18 cellular contexts compared by ENCODE assay signal in genomic region chr1:186502087-186502486, GRCh38. TPM values are rescaled to one million over a fixed set of nuclear protein-coding genes. Genes with fewer than 3 reads are reported as not detected.
DNase-seq lines count a peak whose midpoint lies in the region; ATAC-seq and TF ChIP-seq lines count a peak whose summit lies in the region.
"Had no signal": no experiment of that assay in that cellular context is flagged by ENCODE, and none has a peak within 500 bp of the region (broad histone marks: within the 10 kb centered on the region; RNA-seq: fewer than 3 reads in every experiment).

No MANE protein-coding gene starts in this region.

- H3K9me3 ChIP-seq in SK-N-SH = peaks cover 10% of the 10 kb centered on the region

- no peak for TF ChIP-seq RAD21 in SK-N-SH (IDR thresholded peaks at IDR 0.05; ENCODE audit: low read length)

- H3K36me3 ChIP-seq in SK-N-SH (replicated peaks in 1 of 2; ENCODE audit: control insufficient read depth in 1 of 2, insufficient read depth in 2 of 2, low read length in 1 of 2) = no peaks in the 10 kb centered on the region
- H3K36me3 ChIP-seq: uterus had no signal

- no peaks in the 10 kb centered on the region for H3K79me2 ChIP-seq in SK-N-SH (ENCODE audit: insufficient read depth)

- no peak overlapping the region for H3K9ac ChIP-seq in SK-N-SH

- CTCF ChIA-PET in SK-N-SH (lab: Yijun Ruan, JAX) = no interaction called here

- POLR2A ChIA-PET in SK-N-SH (lab: Yijun Ruan, JAX) = no interaction called here

- no peak overlapping the region for H3K4me2 ChIP-seq in SK-N-SH

- DNase-seq in AG10803 (ENCODE audit: low read depth) = peak; percentile 73
- DNase-seq in SK-N-SH = no peak
- DNase-seq in amniotic stem cell (lab: John Stamatoyannopoulos, UW) = no peak
- no peak for DNase-seq in NCI-H82 treated with DMSO at 0.1 percent for 48 hours (lab: John Stamatoyannopoulos, UW; ENCODE audit: unreplicated experiment)
- no peak for DNase-seq in NCI-H82 (lab: John Stamatoyannopoulos, UW)
- DNase-seq: activated CD8-positive, alpha-beta memory T cell treated with anti-CD3 and anti-CD28 coated beads for 24 hours; Caco-2; H7; natural killer cell; NCI-H2029 treated with DMSO at 0.1 percent for 48 hours; NCI-H69; stimulated activated naive CD8-positive, alpha-beta T cell treated with anti-CD3 and anti-CD28 coated beads, Interleukin-15, amount 100 ng/mL, for 72 hours; uterus had no signal

- no peaks in the 10 kb centered on the region for H3K9me2 ChIP-seq in SK-N-SH

- TF ChIP-seq CTCF in AG10803 (conservative IDR thresholded peaks at IDR 0.05; ENCODE audit: low read length) (no peak), SK-N-SH (IDR thresholded peaks at IDR 0.05) (no peak)

- no peaks in the 10 kb centered on the region for H3K27me3 ChIP-seq in SK-N-SH (ENCODE audit: insufficient read depth)
- H3K27me3 ChIP-seq: uterus had no signal

- peaks cover 10 to 27% of the 10 kb centered on the region in 2 experiments for H3K4me1 ChIP-seq in SK-N-SH (ENCODE audit: control insufficient read depth in 1 of 2, insufficient read depth in 2 of 2, low read depth in 1 of 2, low read length in 1 of 2)
- H3K4me1 ChIP-seq: uterus had no signal

- H3K27ac ChIP-seq in SK-N-SH (ENCODE audit: low read depth in 2 of 2, low read length in 1 of 2) = peak overlapping the region; percentile 78 to 89
- H3K27ac ChIP-seq: RWPE1, uterus had no signal

- H4K20me1 ChIP-seq in SK-N-SH (ENCODE audit: insufficient read depth) = no peaks in the 10 kb centered on the region

- H3K4me3 ChIP-seq in AG10803 (ENCODE audit: low read length) (no peak overlapping the region), SK-N-SH (ENCODE audit: low read depth in 2 of 2, low read length in 1 of 2) (no peak overlapping the region)
- H3K4me3 ChIP-seq: uterus had no signal

- no peak overlapping the region for H2AFZ ChIP-seq in SK-N-SH (ENCODE audit: low read depth)

- peaks cover 36% of the 10 kb centered on the region for H3F3A ChIP-seq in SK-N-SH (replicated peaks; ENCODE audit: insufficient read depth)

- ATAC-seq in GM19372 (IDR thresholded peaks at IDR 0.05; ENCODE audit: low read depth, unreplicated experiment) (peak; percentile 45), HG02973 (IDR thresholded peaks at IDR 0.05; ENCODE audit: unreplicated experiment) (peak; percentile 50), HG02970 (IDR thresholded peaks at IDR 0.05; ENCODE audit: low FRiP score, unreplicated experiment) (no peak)
- ATAC-seq: natural killer cell; stimulated activated naive CD8-positive, alpha-beta T cell treated with anti-CD3 and anti-CD28 coated beads, Interleukin-15, amount 100 ng/mL, for 72 hours; WTC11 had no signal

- TF ChIP-seq EP300 in SK-N-SH (IDR thresholded peaks at IDR 0.05; ENCODE audit: borderline replicate concordance in 1 of 2, low read depth in 1 of 2, low read length in 1 of 2) = no peak

TF ChIP-seq in SK-N-SH, 30 proteins besides CTCF, POLR2A, EP300 and RAD21:
- TF ChIP-seq MAX (IDR thresholded peaks at IDR 0.05; ENCODE audit: low read depth) = no peak
- TF ChIP-seq MXI1 (IDR thresholded peaks at IDR 0.05; ENCODE audit: low read depth, low read length) = no peak
- TF ChIP-seq TCF12 (IDR thresholded peaks at IDR 0.05) = peak; percentile 26; the same call in 1 of the 2 replicates

RNA-seq across cellular contexts. Expression of gene PDC, which starts 41.2 kb away (rescaled TPM):
- not detected in 2 replicates for polyA plus RNA-seq in SK-N-SH (2012; rRNA removed)
- polyA plus RNA-seq in SK-N-SH (2012; cell fraction: cytosol; rRNA removed) = 0.09 and 0.13 TPM in 2 replicates
- polyA plus RNA-seq in SK-N-SH (2012; cell fraction: nucleus; rRNA removed) = not detected in 2 replicates
